In genomic region chr7:102892631-102893278, GRCh38 we compare ENCODE assay signal across 16 cellular contexts. TPM values are rescaled to one million over a fixed set of nuclear protein-coding genes. Genes with fewer than 3 reads are reported as not detected.
DNase-seq lines count a peak whose midpoint lies in the region; ATAC-seq, FAIRE-seq and TF ChIP-seq lines count a peak whose summit lies in the region.
"Had no signal": no experiment of that assay in that cellular context is flagged by ENCODE, and none has a peak within 500 bp of the region (broad histone marks: within the 10 kb centered on the region; RNA-seq: fewer than 3 reads in every experiment).

No MANE protein-coding gene starts in this region.

- H3K27ac ChIP-seq in endothelial cell of umbilical vein (ENCODE audit: insufficient read depth, low read depth, low read length) = no peak overlapping the region
- peak overlapping the region; percentile 88 for H3K27ac ChIP-seq in smooth muscle cell (ENCODE audit: low read depth)
- H3K27ac ChIP-seq: 22Rv1 had no signal

- no peaks in the 10 kb centered on the region for H3K4me1 Mint-ChIP-seq in effector memory CD8-positive, alpha-beta T cell (ENCODE audit: low read depth in 2 of 2)
- H3K4me1 Mint-ChIP-seq: neural crest cell had no signal

- H3K9me3 Mint-ChIP-seq in effector memory CD8-positive, alpha-beta T cell = no peaks in the 10 kb centered on the region
- H3K9me3 Mint-ChIP-seq: neural crest cell had no signal

- no peak overlapping the region for H3K4me3 Mint-ChIP-seq in effector memory CD8-positive, alpha-beta T cell
- H3K4me3 Mint-ChIP-seq: activated naive CD8-positive, alpha-beta T cell; neural crest cell had no signal

- H3K79me2 ChIP-seq in endothelial cell of umbilical vein (ENCODE audit: control insufficient read depth, insufficient read depth, low read length) = no peaks in the 10 kb centered on the region
- no peaks in the 10 kb centered on the region for H3K79me2 ChIP-seq in smooth muscle cell (ENCODE audit: low read depth)

- intact Hi-C loops in endothelial cell of umbilical vein (cut with micrococcal nuclease) = no loop called here

- peak; percentile 59 for DNase-seq in NOMO-1 treated with DMSO at 0.1 percent for 48 hours (lab: John Stamatoyannopoulos, UW; ENCODE audit: unreplicated experiment)
- no peak for DNase-seq in NOMO-1 treated with dmso at 0.1 percent for 144 hours (lab: John Stamatoyannopoulos, UW; ENCODE audit: unreplicated experiment)
- peak; percentile 18 for DNase-seq in SIG-M5 (lab: John Stamatoyannopoulos, UW)
- peak; percentile 58 for DNase-seq in endothelial cell of umbilical vein (ENCODE audit: low read depth, low spot score)
- DNase-seq in smooth muscle cell (lab: John Stamatoyannopoulos, UW; ENCODE audit: unreplicated experiment) = no peak
- no peak for DNase-seq in effector memory CD8-positive, alpha-beta T cell
- no peak for DNase-seq in NCI-H2029 treated with DMSO at 0.1 percent for 48 hours (lab: John Stamatoyannopoulos, UW)
- no peak for DNase-seq in activated CD8-positive, alpha-beta memory T cell treated with anti-CD3 and anti-CD28 coated beads, Interleukin-2, amount 50 U/mL, for 4 hours
- DNase-seq: Calu3, dorsolateral prefrontal cortex, left colon, MM.1S had no signal

- 93% methylated on average over 1 of the region's 1 CpG for WGBS in smooth muscle cell (ENCODE audit: low lambda C conversion rate)

- peaks cover 58% of the 10 kb centered on the region for H3K4me1 ChIP-seq in endothelial cell of umbilical vein (ENCODE audit: control insufficient read depth, extremely low read depth, insufficient read depth, low read length)
- H3K4me1 ChIP-seq in smooth muscle cell (ENCODE audit: low read depth) = peaks cover 9% of the 10 kb centered on the region

- dilution Hi-C loops in endothelial cell of umbilical vein (cut with MboI; ENCODE audit: extremely low pct_ligation_motif_present, low sequenced_read_pairs) = no loop called here

- TF ChIP-seq POLR2A in endothelial cell of umbilical vein (IDR thresholded peaks at IDR 0.05; ENCODE audit: low read depth, low read length) = no peak

- H2AFZ ChIP-seq in endothelial cell of umbilical vein (ENCODE audit: low read depth, low read length) = no peak overlapping the region
- no peak overlapping the region for H2AFZ ChIP-seq in smooth muscle cell (ENCODE audit: low read depth)

- no TSS peak for BruUV-seq in endothelial cell of umbilical vein (replicated peaks; lab: Mats Ljungman, UMichigan)

- H3K36me3 Mint-ChIP-seq in effector memory CD8-positive, alpha-beta T cell (ENCODE audit: insufficient read depth) = no peaks in the 10 kb centered on the region

- H3K9ac ChIP-seq in endothelial cell of umbilical vein (replicated peaks; ENCODE audit: extremely low read depth, insufficient read depth, low read length) (no peak overlapping the region), smooth muscle cell (ENCODE audit: low read depth) (no peak overlapping the region)

- no peaks in the 10 kb centered on the region for H3K36me3 ChIP-seq in endothelial cell of umbilical vein (ENCODE audit: control insufficient read depth in 2 of 2, extremely low read depth in 1 of 2, insufficient read depth in 2 of 2, low read length in 2 of 2)
- H3K36me3 ChIP-seq in smooth muscle cell (ENCODE audit: low read depth) = no peaks in the 10 kb centered on the region

- no peaks in the 10 kb centered on the region for H3K9me3 ChIP-seq in endothelial cell of umbilical vein (replicated peaks; ENCODE audit: control insufficient read depth, insufficient read depth, low read length)
- H3K9me3 ChIP-seq in smooth muscle cell (replicated peaks; ENCODE audit: low read depth) = no peaks in the 10 kb centered on the region

- H3K4me2 ChIP-seq in endothelial cell of umbilical vein (ENCODE audit: insufficient read depth, low read length) (peak overlapping the region; percentile 35), smooth muscle cell (peak overlapping the region; percentile 45)

- H3K4me3 ChIP-seq in endothelial cell of umbilical vein (replicated peaks in 1 of 3; ENCODE audit: insufficient read depth in 1 of 3, low read depth in 1 of 3, low read length in 3 of 3) (no peak overlapping the region), smooth muscle cell (no peak overlapping the region)
- H3K4me3 ChIP-seq: dorsolateral prefrontal cortex had no signal

- ATAC-seq in effector memory CD8-positive, alpha-beta T cell (replicated peaks) = no peak
- ATAC-seq: left colon had no signal

- no peak overlapping the region for H3K27ac Mint-ChIP-seq in effector memory CD8-positive, alpha-beta T cell
- H3K27ac Mint-ChIP-seq: activated naive CD8-positive, alpha-beta T cell had no signal

- H3K27me3 ChIP-seq in endothelial cell of umbilical vein (ENCODE audit: control insufficient read depth in 2 of 2, insufficient read depth in 2 of 2, low read length in 2 of 2) (no peaks in the 10 kb centered on the region), smooth muscle cell (ENCODE audit: low read depth) (no peaks in the 10 kb centered on the region)
- H3K27me3 ChIP-seq: dorsolateral prefrontal cortex had no signal

- CTCF ChIA-PET in endothelial cell of umbilical vein (lab: Charles Lee) = interaction anchor here (0.7 to 4.6 kb wide), 4 partner anchors 12 to 169 kb away, joined by 3 to 36 read pairs (median 4); no protein-coding TSS in a partner anchor

- POLR2A ChIA-PET in endothelial cell of umbilical vein (lab: Charles Lee) = interaction anchor here (1.5 kb wide), 1 partner anchor 17 kb away, joined by 3 read pairs; no protein-coding TSS in a partner anchor

- peak; percentile 58 for FAIRE-seq in endothelial cell of umbilical vein (lab: Jason Lieb, UNC)

- TF ChIP-seq CTCF in endothelial cell of umbilical vein (IDR thresholded peaks at IDR 0.05; ENCODE audit: extremely low read depth in 1 of 2, insufficient read depth in 1 of 2, low read depth in 1 of 2, low read length in 2 of 2) = no peak
- TF ChIP-seq CTCF in smooth muscle cell (IDR thresholded peaks at IDR 0.05; ENCODE audit: borderline replicate concordance, insufficient read depth, poor library complexity, severe bottlenecking) = no peak

- peaks cover 11% of the 10 kb centered on the region for H3F3A ChIP-seq in smooth muscle cell (ENCODE audit: low read depth)

- no peaks in the 10 kb centered on the region for H4K20me1 ChIP-seq in endothelial cell of umbilical vein (replicated peaks; ENCODE audit: control insufficient read depth, extremely low read depth, insufficient read depth, low read length)
- no peaks in the 10 kb centered on the region for H4K20me1 ChIP-seq in smooth muscle cell (ENCODE audit: low read depth)

- peaks cover 10 to 15% of the 10 kb centered on the region in 2 donors for H3K27me3 Mint-ChIP-seq in effector memory CD8-positive, alpha-beta T cell

- no peaks in the 10 kb centered on the region for H3K9me1 ChIP-seq in endothelial cell of umbilical vein (replicated peaks; ENCODE audit: control insufficient read depth, extremely low read depth, insufficient read depth, low read length)

TF ChIP-seq in endothelial cell of umbilical vein, 7 proteins besides CTCF, POLR2A, EP300 and RAD21:
- TF ChIP-seq FOS (IDR thresholded peaks at IDR 0.05; ENCODE audit: borderline replicate concordance, insufficient read depth, low read length) = peak; percentile 24
- TF ChIP-seq GATA2 (IDR thresholded peaks at IDR 0.05; ENCODE audit: insufficient read depth, insufficient read length, low read depth, low read length) = peak; percentile 54
- TF ChIP-seq JUN (IDR thresholded peaks at IDR 0.05; ENCODE audit: borderline replicate concordance, insufficient read depth, insufficient read length, low read depth) = no peak

RNA-seq across cellular contexts. Expression of gene LRRC17, which starts 20.0 kb away (rescaled TPM):
- total RNA-seq in endothelial cell of umbilical vein = 22.7 and 31.9 TPM in 2 replicates
- 27.1 and 33.7 TPM in 2 replicates for polyA plus RNA-seq in endothelial cell of umbilical vein
- polyA plus RNA-seq in endothelial cell of umbilical vein (2011; cell fraction: cytosol; rRNA removed) = 40.7 and 43.1 TPM in 2 replicates
- polyA plus RNA-seq in endothelial cell of umbilical vein (2011; cell fraction: nucleus; rRNA removed) = 23.9 and 34.4 TPM in 2 replicates
- polyA plus RNA-seq in endothelial cell of umbilical vein (2012) = 34.1 and 35.1 TPM in 2 replicates
- polyA minus RNA-seq in endothelial cell of umbilical vein = 19.6 and 27.8 TPM in 2 replicates
- not detected for polyA minus RNA-seq in endothelial cell of umbilical vein (2011; cell fraction: cytosol; rRNA and poly(A)+ RNA removed)
- polyA minus RNA-seq in endothelial cell of umbilical vein (2011; cell fraction: nucleus; rRNA and poly(A)+ RNA removed) = 11.8 and 21.0 TPM in 2 replicates
- 14.7 and 23.0 TPM in 2 replicates for total RNA-seq in smooth muscle cell
- 5.5 and 6.2 TPM in 2 replicates for polyA plus RNA-seq in smooth muscle cell
- total RNA-seq: activated CD8-positive, alpha-beta memory T cell treated with anti-CD3 and anti-CD28 coated beads for 36 hours had no signal

Comparison
In these comparisons a context has a peak if more than half of its experiments do, and no peak if none do; other contexts are left out.
1. DNase-seq: peak in NOMO-1 treated with DMSO at 0.1 percent for 48 hours (single experiment), SIG-M5 (single experiment) and endothelial cell of umbilical vein (single experiment); none in NOMO-1 treated with dmso at 0.1 percent for 144 hours (single experiment), smooth muscle cell (single experiment), effector memory CD8-positive, alpha-beta T cell (0 of 3), NCI-H2029 treated with DMSO at 0.1 percent for 48 hours (single experiment) and activated CD8-positive, alpha-beta memory T cell treated with anti-CD3 and anti-CD28 coated beads, Interleukin-2, amount 50 U/mL, for 4 hours (single experiment).